Comparison of ENCODE assay signal across 17 cellular contexts in genomic region chr4:27472364-27472763, GRCh38.
"Had no signal": no experiment of that assay in that cellular context is flagged by ENCODE, and none has a peak within 500 bp of the region (broad histone marks: within the 10 kb centered on the region; RNA-seq: fewer than 3 reads in every experiment).

No MANE protein-coding gene starts in this region.

- ATAC-seq: stimulated activated effector memory CD8-positive, alpha-beta T cell treated with anti-CD3 and anti-CD28 coated beads, Interleukin-12 subunit alpha, Interleukin-12 subunit beta, amount 100 ng/mL, for 72 hours; stimulated activated memory B cell treated with anti-CD40 and anti-IgM and Interleukin-4, amounts not matched to agents 10 μg/mL and 1 μg/mL and 100 μg/mL, for 72 hours; stimulated activated naive B cell treated with anti-CD40 and anti-IgM and Interleukin-4, amounts not matched to agents 10 μg/mL and 1 μg/mL and 100 μg/mL, for 72 hours; stimulated activated naive CD8-positive, alpha-beta T cell treated with anti-CD3 and anti-CD28 coated beads, Interleukin-15, amount 100 ng/mL, for 72 hours; stimulated activated naive CD8-positive, alpha-beta T cell treated with anti-CD3 and anti-CD28 coated beads, Interleukin-15, Interleukin-2, amounts not matched to agents 100 U/mL and 50 U/mL, for 24 hours; upper lobe of right lung had no signal

- H3K27me3 ChIP-seq: stomach, suprapubic skin, testis, thyroid gland, tibial artery, tibial nerve, transverse colon, upper lobe of left lung, upper lobe of right lung, uterus, vagina had no signal

- H3K4me3 ChIP-seq: stomach, suprapubic skin, testis, thoracic aorta, thyroid gland, tibial artery, tibial nerve, transverse colon, upper lobe of left lung, upper lobe of right lung, uterus, vagina had no signal

- H3K27ac ChIP-seq: stomach, suprapubic skin, testis, thoracic aorta, thyroid gland, tibial artery, tibial nerve, transverse colon, upper lobe of left lung, upper lobe of right lung, uterus, vagina had no signal

- H3K36me3 ChIP-seq: stomach, suprapubic skin, thoracic aorta, thyroid gland, tibial artery, tibial nerve, transverse colon, upper lobe of left lung, upper lobe of right lung, uterus, vagina had no signal

- H3K9me3 ChIP-seq: stomach, suprapubic skin, testis, thoracic aorta, thyroid gland, tibial artery, tibial nerve, transverse colon, upper lobe of left lung, upper lobe of right lung, uterus, vagina had no signal
